Comparison of ENCODE assay signal across 24 cellular contexts in genomic region chr22:30296324-30296723, GRCh38. TPM values are rescaled to one million over a fixed set of nuclear protein-coding genes. Genes with fewer than 3 reads are reported as not detected.
DNase-seq lines count a peak whose midpoint lies in the region; ATAC-seq and TF ChIP-seq lines count a peak whose summit lies in the region.
"Had no signal": no experiment of that assay in that cellular context is flagged by ENCODE, and none has a peak within 500 bp of the region (broad histone marks: within the 10 kb centered on the region; RNA-seq: fewer than 3 reads in every experiment).

No MANE protein-coding gene starts in this region.

- 91 to 98% methylated on average over 3 to 4 of the region's 4 CpGs for WGBS in gastroesophageal sphincter (ENCODE audit: low coverage in 1 of 2), 2 donors

- peak overlapping the region; percentile 63 for H3K27ac ChIP-seq in CD4-positive, alpha-beta T cell (ENCODE audit: low read depth, low read length)
- H3K27ac ChIP-seq in gastroesophageal sphincter, result no peak overlapping the region
- H3K27ac ChIP-seq: 22Rv1, foreskin keratinocyte, neural progenitor cell, SK-N-MC had no signal

- TF ChIP-seq EP300 in gastroesophageal sphincter (IDR thresholded peaks at IDR 0.05), result no peak

- H3K36me3 Mint-ChIP-seq in T-helper 1 cell treated with Interleukin-12 subunit alpha and Interleukin-12 subunit beta and Interleukin-4 antibody, amounts not matched to agents 30 μg/mL and 1 μg/mL, for 36 hours (ENCODE audit: low read depth), result peaks cover 40% of the 10 kb centered on the region
- H3K36me3 Mint-ChIP-seq in CD4-positive, alpha-beta T cell (ENCODE audit: low read depth), result peaks cover 92% of the 10 kb centered on the region
- peaks cover 8% of the 10 kb centered on the region for H3K36me3 Mint-ChIP-seq in activated CD8-positive, alpha-beta T cell treated with anti-CD3 and anti-CD28 coated beads for 36 hours (ENCODE audit: low read depth)
- H3K36me3 Mint-ChIP-seq in naive thymus-derived CD8-positive, alpha-beta T cell, result peaks cover 0 to 70% (median 33%) of the 10 kb centered on the region in 3 donors
- H3K36me3 Mint-ChIP-seq: neural progenitor cell had no signal

- H3K9me3 Mint-ChIP-seq in T-helper 1 cell treated with Interleukin-12 subunit alpha and Interleukin-12 subunit beta and Interleukin-4 antibody, amounts not matched to agents 30 μg/mL and 1 μg/mL, for 36 hours, result no peaks in the 10 kb centered on the region
- H3K9me3 Mint-ChIP-seq in CD4-positive, alpha-beta T cell, result no peaks in the 10 kb centered on the region
- no peaks in the 10 kb centered on the region for H3K9me3 Mint-ChIP-seq in activated CD8-positive, alpha-beta T cell treated with anti-CD3 and anti-CD28 coated beads for 36 hours
- H3K9me3 Mint-ChIP-seq in naive thymus-derived CD8-positive, alpha-beta T cell, result no peaks in the 10 kb centered on the region
- H3K9me3 Mint-ChIP-seq: neural progenitor cell had no signal

- H3K4me1 Mint-ChIP-seq in T-helper 1 cell treated with Interleukin-12 subunit alpha and Interleukin-12 subunit beta and Interleukin-4 antibody, amounts not matched to agents 30 μg/mL and 1 μg/mL, for 36 hours (ENCODE audit: low read depth), result peaks cover 20% of the 10 kb centered on the region
- H3K4me1 Mint-ChIP-seq in CD4-positive, alpha-beta T cell (ENCODE audit: low read depth), result peaks cover 73% of the 10 kb centered on the region
- H3K4me1 Mint-ChIP-seq in activated CD8-positive, alpha-beta T cell treated with anti-CD3 and anti-CD28 coated beads for 36 hours (ENCODE audit: low read depth), result peaks cover 50% of the 10 kb centered on the region
- peaks cover 42 to 91% (median 68%) of the 10 kb centered on the region in 4 donors for H3K4me1 Mint-ChIP-seq in naive thymus-derived CD8-positive, alpha-beta T cell
- H3K4me1 Mint-ChIP-seq: neural progenitor cell had no signal

- peak overlapping the region; percentile 72 for H3K27ac Mint-ChIP-seq in T-helper 1 cell treated with Interleukin-12 subunit alpha and Interleukin-12 subunit beta and Interleukin-4 antibody, amounts not matched to agents 30 μg/mL and 1 μg/mL, for 36 hours
- H3K27ac Mint-ChIP-seq in CD4-positive, alpha-beta T cell, result peak overlapping the region; percentile 83
- peak overlapping the region; percentile 51 for H3K27ac Mint-ChIP-seq in activated CD8-positive, alpha-beta T cell treated with anti-CD3 and anti-CD28 coated beads for 36 hours
- peak overlapping the region; percentile 92 to 100 (median 97) for H3K27ac Mint-ChIP-seq in naive thymus-derived CD8-positive, alpha-beta T cell
- H3K27ac Mint-ChIP-seq: neural progenitor cell had no signal

- H3K4me3 Mint-ChIP-seq in T-helper 1 cell treated with Interleukin-12 subunit alpha and Interleukin-12 subunit beta and Interleukin-4 antibody, amounts not matched to agents 30 μg/mL and 1 μg/mL, for 36 hours, result no peak overlapping the region
- peak overlapping the region; percentile 58 for H3K4me3 Mint-ChIP-seq in CD4-positive, alpha-beta T cell
- H3K4me3 Mint-ChIP-seq in activated CD8-positive, alpha-beta T cell treated with anti-CD3 and anti-CD28 coated beads for 36 hours, result no peak overlapping the region
- peak overlapping the region; percentile 44 to 82 (median 73) for H3K4me3 Mint-ChIP-seq in naive thymus-derived CD8-positive, alpha-beta T cell
- H3K4me3 Mint-ChIP-seq: neural progenitor cell had no signal

- TF ChIP-seq CTCF in CD4-positive, alpha-beta T cell (IDR thresholded peaks at IDR 0.05), result no peak
- no peak for TF ChIP-seq CTCF in activated CD8-positive, alpha-beta T cell treated with anti-CD3 and anti-CD28 coated beads for 36 hours (IDR thresholded peaks at IDR 0.05)
- TF ChIP-seq CTCF in gastroesophageal sphincter (IDR thresholded peaks at IDR 0.05), result no peak

- H3K9me3 ChIP-seq in CD4-positive, alpha-beta T cell (ENCODE audit: control insufficient read depth, low read length), result no peaks in the 10 kb centered on the region
- no peaks in the 10 kb centered on the region for H3K9me3 ChIP-seq in gastroesophageal sphincter
- H3K9me3 ChIP-seq: Caco-2 had no signal

- ATAC-seq in CD4-positive, alpha-beta T cell (ENCODE audit: poor library complexity), result peak; percentile 74
- peak; percentile 12 for ATAC-seq in activated CD8-positive, alpha-beta T cell treated with anti-CD3 and anti-CD28 coated beads for 36 hours
- peak; percentile 78 to 85 for ATAC-seq in naive thymus-derived CD8-positive, alpha-beta T cell
- ATAC-seq in gastroesophageal sphincter, result no peak
- ATAC-seq: foreskin keratinocyte, HCT116, K562, sciatic nerve had no signal

- peaks cover 0 to 98% of the 10 kb centered on the region in 2 donors for H3K36me3 ChIP-seq in gastroesophageal sphincter
- H3K36me3 ChIP-seq: neural progenitor cell had no signal

- no peaks in the 10 kb centered on the region for H3K27me3 Mint-ChIP-seq in T-helper 1 cell treated with Interleukin-12 subunit alpha and Interleukin-12 subunit beta and Interleukin-4 antibody, amounts not matched to agents 30 μg/mL and 1 μg/mL, for 36 hours (ENCODE audit: low read depth)
- no peaks in the 10 kb centered on the region for H3K27me3 Mint-ChIP-seq in CD4-positive, alpha-beta T cell
- no peaks in the 10 kb centered on the region for H3K27me3 Mint-ChIP-seq in activated CD8-positive, alpha-beta T cell treated with anti-CD3 and anti-CD28 coated beads for 36 hours
- no peaks in the 10 kb centered on the region for H3K27me3 Mint-ChIP-seq in naive thymus-derived CD8-positive, alpha-beta T cell

- POLR2A ChIA-PET in CD4-positive, alpha-beta T cell (lab: Charles Lee), result interaction anchor here (0.5 to 9.8 kb wide), 10 partner anchors 8 to 781 kb away, joined by 3 to 268 read pairs (median 4); partner anchors contain the start of genes CCDC157, SF3A1 and TBC1D10A
- POLR2A ChIA-PET in activated CD8-positive, alpha-beta T cell treated with anti-CD3 and anti-CD28 coated beads for 36 hours (lab: Charles Lee), result interaction anchor here (0.8 to 2.5 kb wide), 5 partner anchors 19 to 58 kb away, joined by 3 to 7 read pairs (median 4); no protein-coding TSS in a partner anchor
- POLR2A ChIA-PET in naive thymus-derived CD8-positive, alpha-beta T cell (lab: Charles Lee), result interaction anchor here (0.6 to 14.6 kb wide), 10 partner anchors 3 to 129 kb away, joined by 3 to 416 read pairs (median 6); partner anchors contain the start of genes CASTOR1, CCDC157, MTFP1 and SF3A1

- H3K4me1 ChIP-seq in gastroesophageal sphincter, result peaks cover 0 to 34% (median 13%) of the 10 kb centered on the region in 3 donors
- H3K4me1 ChIP-seq: neural progenitor cell had no signal

- CTCF ChIA-PET in CD4-positive, alpha-beta T cell (lab: Charles Lee), result interaction anchor here (0.8 to 1.5 kb wide), 4 partner anchors 8 to 91 kb away, joined by 3 to 6 read pairs (median 4); partner anchors contain the start of gene RNF215
- CTCF ChIA-PET in activated CD8-positive, alpha-beta T cell treated with anti-CD3 and anti-CD28 coated beads for 36 hours (lab: Charles Lee), result interaction anchor here (1.1 to 19.3 kb wide), 6 partner anchors 8 to 93 kb away, joined by 3 to 472 read pairs (median 4); partner anchors contain the start of genes CASTOR1, RNF215, SEC14L2 and TBC1D10A

- intact Hi-C loops in CD4-positive, alpha-beta T cell (cut with DNase I, micrococcal nuclease), result loop anchor here in 1 of 2 experiments (1.0 to 2.0 kb wide), 2 partner anchors 9 to 16 kb away; no protein-coding TSS in a partner anchor
- intact Hi-C loops in activated CD8-positive, alpha-beta T cell treated with anti-CD3 and anti-CD28 coated beads for 36 hours (cut with micrococcal nuclease), result no loop called here

- TF ChIP-seq POLR2A in gastroesophageal sphincter (IDR thresholded peaks at IDR 0.05), result no peak

- no peaks in the 10 kb centered on the region for H3K27me3 ChIP-seq in CD4-positive, alpha-beta T cell (ENCODE audit: control insufficient read depth, insufficient read depth, low read length)
- H3K27me3 ChIP-seq in gastroesophageal sphincter, result no peaks in the 10 kb centered on the region
- H3K27me3 ChIP-seq: foreskin keratinocyte, neural progenitor cell had no signal

- DNase-seq in T-helper 1 cell, result no peak
- DNase-seq in CD4-positive, alpha-beta T cell, result no peak
- DNase-seq in activated CD8-positive, alpha-beta T cell treated with anti-CD3 and anti-CD28 coated beads for 36 hours, result no peak
- DNase-seq in naive thymus-derived CD8-positive, alpha-beta T cell, result peak in 5 of 10 donors; percentile 15 to 70 (median 44)
- no peak for DNase-seq in activated gamma-delta T cell treated with Interleukin-2 at 50 U/mL for 16 hours
- DNase-seq in cortex of kidney (lab: John Stamatoyannopoulos, UW), result no peak
- DNase-seq: activated CD4-positive, CD25-positive, alpha-beta regulatory T cell; activated gamma-delta T cell; Caco-2; cerebellar nuclear complex; effector CD4-positive, alpha-beta T cell; foreskin keratinocyte; RPMI8226; stimulated activated CD8-positive, alpha-beta memory T cell treated with anti-CD3 and anti-CD28 coated beads, Interleukin-4, amount 100 ng/mL, for 48 hours had no signal

- H3K4me3 ChIP-seq in gastroesophageal sphincter, result no peak overlapping the region
- H3K4me3 ChIP-seq: K562, neural progenitor cell, SK-N-MC had no signal

RNA-seq across cellular contexts. Expression of gene CASTOR1, which starts 7.0 kb away (rescaled TPM):
- total RNA-seq in CD4-positive, alpha-beta T cell, result 1 to 10 TPM; 7.9 to 8.8 TPM
- 1 to 10 TPM; 4.2 to 5.1 TPM for total RNA-seq in activated CD8-positive, alpha-beta T cell treated with anti-CD3 and anti-CD28 coated beads for 36 hours
- total RNA-seq in naive thymus-derived CD8-positive, alpha-beta T cell, result 10 to 100 TPM; 18.0 to 20.4 TPM
- 10 to 100 TPM; 16.9 to 33.5 (median 20.8) TPM for polyA plus RNA-seq in naive thymus-derived CD8-positive, alpha-beta T cell
- total RNA-seq in gastroesophageal sphincter, result 10 to 100 TPM; 12.9 to 17.1 (median 16.2) TPM

RNA-seq across cellular contexts. Expression of gene OSM, which starts 29.7 kb away (rescaled TPM):
- 10 to 100 TPM; 13.9 to 16.7 TPM for total RNA-seq in CD4-positive, alpha-beta T cell
- 10 to 100 TPM; 44.3 to 45.7 TPM for total RNA-seq in activated CD8-positive, alpha-beta T cell treated with anti-CD3 and anti-CD28 coated beads for 36 hours
- total RNA-seq in naive thymus-derived CD8-positive, alpha-beta T cell, result 1 to 10 TPM in 1 of 2 experiments, under 1 TPM in 1; 0.81 to 1.1 TPM
- 10 to 100 TPM in 1 of 3 donors, 1 to 10 TPM in 2; 4.4 to 11.6 (median 4.4) TPM for polyA plus RNA-seq in naive thymus-derived CD8-positive, alpha-beta T cell
- 1 to 10 TPM in 2 of 4 donors, not detected in 2; 4.1 to 7.7 TPM for total RNA-seq in gastroesophageal sphincter
- total RNA-seq: Caco-2, epithelial cell of proximal tubule, foreskin keratinocyte, K562 had no signal
- polyA plus RNA-seq: foreskin keratinocyte, keratinocyte had no signal

RNA-seq across cellular contexts. Expression of gene TBC1D10A, which starts 30.4 kb away (rescaled TPM):
- 10 to 100 TPM; 38.9 to 41.8 TPM for total RNA-seq in CD4-positive, alpha-beta T cell
- 10 to 100 TPM; 20.5 to 21.1 TPM for total RNA-seq in activated CD8-positive, alpha-beta T cell treated with anti-CD3 and anti-CD28 coated beads for 36 hours
- total RNA-seq in naive thymus-derived CD8-positive, alpha-beta T cell, result 10 to 100 TPM; 66.7 to 67.7 TPM
- 10 to 100 TPM; 56.7 to 83.4 (median 62.0) TPM for polyA plus RNA-seq in naive thymus-derived CD8-positive, alpha-beta T cell
- total RNA-seq in gastroesophageal sphincter, result 10 to 100 TPM; 25.3 to 30.8 (median 26.0) TPM

RNA-seq across cellular contexts. Expression of gene LIF, which starts 49.8 kb away (rescaled TPM):
- under 1 TPM; 0.17 to 0.30 TPM for total RNA-seq in CD4-positive, alpha-beta T cell
- 100 to 1,000 TPM; 160 to 161 TPM for total RNA-seq in activated CD8-positive, alpha-beta T cell treated with anti-CD3 and anti-CD28 coated beads for 36 hours
- total RNA-seq in naive thymus-derived CD8-positive, alpha-beta T cell, result not detected
- polyA plus RNA-seq in naive thymus-derived CD8-positive, alpha-beta T cell, result not detected
- 10 to 100 TPM in 1 of 4 donors, under 1 TPM in 2, not detected in 1; 0.58 to 15.8 (median 0.59) TPM for total RNA-seq in gastroesophageal sphincter

Comparison
In these comparisons a context has a peak if more than half of its experiments do, and no peak if none do; other contexts are left out.
1. H3K4me3 Mint-ChIP-seq: peak in CD4-positive, alpha-beta T cell (single experiment) and naive thymus-derived CD8-positive, alpha-beta T cell (10 of 10); none in T-helper 1 cell treated with Interleukin-12 subunit alpha and Interleukin-12 subunit beta and Interleukin-4 antibody, amounts not matched to agents 30 μg/mL and 1 μg/mL, for 36 hours (single experiment) and activated CD8-positive, alpha-beta T cell treated with anti-CD3 and anti-CD28 coated beads for 36 hours (single experiment).
2. Peak in every context shown above with its lines, with median percentiles within 50 percentile points of each other: H3K27ac Mint-ChIP-seq.